ENCODE assay signal across 21 cellular contexts in the genomic region with DNA sequence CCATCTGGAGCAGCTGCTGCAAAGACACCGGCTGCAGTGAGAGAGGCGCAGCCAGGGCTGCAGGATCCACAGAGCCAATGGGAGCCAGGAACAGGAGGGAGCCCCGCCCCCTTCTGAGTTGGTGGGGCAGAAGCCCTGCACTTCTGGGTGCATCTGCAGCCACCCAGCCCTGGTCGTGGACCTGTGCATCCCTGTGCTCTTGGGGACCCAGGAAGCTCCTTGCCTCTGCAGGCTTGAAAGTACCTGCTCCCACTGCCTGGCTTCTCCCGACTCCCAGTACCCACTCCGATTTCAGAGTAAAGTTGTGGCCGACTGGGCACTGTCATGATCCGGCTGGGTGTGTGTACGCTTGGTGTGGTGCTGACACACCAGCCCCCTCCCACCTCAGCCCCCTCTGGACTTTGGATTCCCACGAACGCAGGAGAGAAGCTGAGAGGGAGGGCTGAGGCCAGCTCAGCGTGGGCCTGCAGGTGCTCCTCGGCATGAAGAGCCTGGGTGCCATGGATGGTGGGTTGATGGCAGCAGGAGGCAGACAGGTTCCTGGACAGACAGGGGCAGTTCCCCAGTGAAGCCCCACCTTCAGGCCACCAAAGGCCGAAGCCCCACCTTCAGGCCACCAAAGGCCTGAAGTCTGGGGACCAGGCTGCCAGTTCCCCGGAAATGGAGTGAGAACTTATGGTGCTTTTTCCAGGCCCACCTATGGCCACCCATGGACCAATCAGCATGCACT. TPM values are rescaled to one million over a fixed set of nuclear protein-coding genes. Genes with fewer than 3 reads are reported as not detected.
A peak's percentile ranks its signal among the peaks of the same experiment; 100 is the strongest.
DNase-seq lines count a peak whose midpoint lies in the region; ATAC-seq and TF ChIP-seq lines count a peak whose summit lies in the region.
"Had no signal": no experiment of that assay in that cellular context is flagged by ENCODE, and none has a peak within 500 bp of the region (broad histone marks: within the 10 kb centered on the region; RNA-seq: fewer than 3 reads in every experiment).

No MANE protein-coding gene starts in this region.

- peak in 2 of 3 donors; percentile 2 to 30 for DNase-seq in right cardiac atrium
- DNase-seq in right atrium auricular region (ENCODE audit: low spot score): no peak
- DNase-seq in iPS-NIHi7 (ENCODE audit: extremely low spot score): peak; percentile 17
- peak; percentile 80 for DNase-seq in posterior vena cava (ENCODE audit: low spot score)
- no peak for DNase-seq in AML-193 (lab: John Stamatoyannopoulos, UW)
- no peak for DNase-seq in dedifferentiated amniotic fluid mesenchymal stem cell (ENCODE audit: extremely low spot score)
- DNase-seq: CD4-positive, alpha-beta memory T cell; DMS53; GOT3; IMR-90; NCI-H1417 treated with DMSO at 0.1 percent for 48 hours; NCI-H2029 treated with DMSO at 0.1 percent for 48 hours; NCI-H2171 treated with DMSO at 0.1 percent for 48 hours; NCI-H446; NCI-H69; NK-92 treated with Interleukin-12 subunit alpha and Interleukin-12 subunit beta, amount 100 ng/mL, for 24 hours; Peyer's patch had no signal

- no peaks in the 10 kb centered on the region for H3K4me1 ChIP-seq in right cardiac atrium (ENCODE audit: control insufficient read depth, insufficient read depth, low read length)
- no peaks in the 10 kb centered on the region for H3K4me1 ChIP-seq in right atrium auricular region
- H3K4me1 ChIP-seq: BLaER1, Peyer's patch had no signal

- H3K9me3 ChIP-seq in right cardiac atrium (ENCODE audit: control insufficient read depth, low read length) (no peaks in the 10 kb centered on the region), right atrium auricular region (no peaks in the 10 kb centered on the region)
- H3K9me3 ChIP-seq: BLaER1, Peyer's patch had no signal

- no peaks in the 10 kb centered on the region for H3K36me3 ChIP-seq in right atrium auricular region
- H3K36me3 ChIP-seq: BLaER1, Peyer's patch had no signal

- H3K27ac ChIP-seq in right cardiac atrium (ENCODE audit: low read length) (no peak overlapping the region), right atrium auricular region (no peak overlapping the region)
- H3K27ac ChIP-seq: BLaER1, HL-60, Peyer's patch had no signal

- 84% methylated on average over 15 of the region's 15 CpGs for WGBS in right cardiac atrium

- intact Hi-C loops in right cardiac atrium (cut with DNase I) (no loop called here), posterior vena cava (cut with DNase I) (no loop called here)

- H3K27me3 ChIP-seq in right cardiac atrium (ENCODE audit: control insufficient read depth, insufficient read depth): no peaks in the 10 kb centered on the region
- H3K27me3 ChIP-seq in right atrium auricular region: no peaks in the 10 kb centered on the region
- H3K27me3 ChIP-seq: BLaER1, Peyer's patch had no signal

- no peak for TF ChIP-seq CTCF in right atrium auricular region (IDR thresholded peaks at IDR 0.05)

- ATAC-seq in right cardiac atrium (peak in 1 of 2 donors; percentile 31), HG03175 (IDR thresholded peaks at IDR 0.05; ENCODE audit: unreplicated experiment) (no peak)
- ATAC-seq: SK-N-SH treated with all-trans-retinoic acid at 6 μM for 48 hours had no signal

- H3K4me3 ChIP-seq in right cardiac atrium (ENCODE audit: low read length): no peak overlapping the region
- no peak overlapping the region for H3K4me3 ChIP-seq in right atrium auricular region
- H3K4me3 ChIP-seq: BLaER1, Peyer's patch had no signal

RNA-seq across cellular contexts. Expression of a gene that starts 34.9 kb away (rescaled TPM):
- total RNA-seq in right cardiac atrium (1 to 10 TPM in 1 of 4 donors, under 1 TPM in 3; 0.50 to 1.0 (median 0.61) TPM), right atrium auricular region (under 1 TPM in 1 of 2 donors, not detected in 1; 0.24 TPM), posterior vena cava (1 to 10 TPM in 1 of 2 donors, under 1 TPM in 1; 0.81 to 1.2 TPM)
- polyA plus RNA-seq in right cardiac atrium: 0.09 TPM
- total RNA-seq: CD4-positive, alpha-beta memory T cell; IMR-90; Peyer's patch had no signal
- polyA plus RNA-seq: CD4-positive, alpha-beta memory T cell; IMR-90 had no signal

Comparison
In these comparisons a context has a peak if more than half of its experiments do, and no peak if none do; other contexts are left out.
1. DNase-seq: peak in right cardiac atrium (2 of 3), iPS-NIHi7 (single experiment) and posterior vena cava (single experiment); none in right atrium auricular region (single experiment), AML-193 (0 of 2) and dedifferentiated amniotic fluid mesenchymal stem cell (single experiment).